ENCODE assay signal across 8 cellular contexts in the genomic region with DNA sequence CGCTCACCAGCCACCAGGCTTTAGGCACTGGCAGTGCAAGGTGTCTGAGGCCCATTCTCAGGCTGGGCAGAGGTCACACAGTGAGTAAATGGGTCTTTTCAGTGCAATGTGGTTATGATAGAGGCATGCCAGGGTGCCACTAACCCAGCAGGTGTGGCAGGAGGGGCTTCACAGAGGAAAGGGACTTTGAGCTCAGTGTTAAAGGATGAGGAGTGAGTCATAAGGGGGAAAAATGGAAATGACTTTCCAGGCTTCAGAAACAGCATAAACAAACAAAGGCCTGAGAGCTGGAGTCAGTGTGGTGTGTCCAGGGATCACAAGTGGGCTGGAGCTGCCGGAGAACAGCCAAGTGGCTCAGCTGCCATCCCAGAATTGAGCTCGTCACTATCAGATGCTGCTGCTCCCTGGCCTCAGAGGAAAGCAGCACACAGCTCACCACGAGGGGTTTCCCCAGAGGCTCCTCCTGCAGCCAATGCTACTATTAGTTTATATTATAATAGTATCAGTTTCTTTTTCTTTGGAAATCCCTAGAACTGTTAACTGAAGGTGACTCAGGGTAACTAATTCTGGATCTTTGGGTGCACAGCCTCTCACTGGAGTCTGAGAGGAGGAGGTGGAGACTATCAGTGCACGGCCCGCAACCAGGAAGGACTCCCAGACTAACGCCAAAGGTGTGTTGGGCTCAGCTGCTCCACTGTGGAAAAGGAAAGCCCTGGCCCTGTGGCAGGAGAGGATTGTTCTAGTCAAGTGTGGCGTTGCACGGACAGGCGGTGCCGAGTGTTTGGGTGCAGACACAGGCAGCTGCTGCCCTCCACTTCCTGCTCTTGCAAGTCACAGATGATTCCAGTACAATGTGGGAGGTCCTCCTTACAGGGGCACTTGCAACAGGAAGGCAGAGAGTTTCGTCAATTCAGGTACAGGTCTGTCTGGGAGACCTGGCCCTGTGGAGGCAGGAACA. TPM values are rescaled to one million over a fixed set of nuclear protein-coding genes. Genes with fewer than 3 reads are reported as not detected.
A peak's percentile ranks its signal among the peaks of the same experiment; 100 is the strongest.
DNase-seq lines count a peak whose midpoint lies in the region; ATAC-seq and TF ChIP-seq lines count a peak whose summit lies in the region.

No MANE protein-coding gene starts in this region.

- H3K36me3 ChIP-seq in SK-N-MC (ENCODE audit: insufficient read depth, low read length) (peaks cover 12% of the 10 kb centered on the region; the same call in 1 of the 2 replicates), ascending aorta (peaks cover 0 to 9% of the 10 kb centered on the region in 2 donors), kidney epithelial cell (ENCODE audit: control insufficient read depth, insufficient read depth, low read length) (peaks cover 2% of the 10 kb centered on the region)

- intact Hi-C loops in ascending aorta (cut with DNase I) = loop anchor here (2.0 kb wide), 1 partner anchor 38 kb away; no protein-coding TSS in a partner anchor

- TF ChIP-seq CTCF in ascending aorta (IDR thresholded peaks at IDR 0.05) (no peak), kidney epithelial cell (IDR thresholded peaks at IDR 0.05; ENCODE audit: insufficient read depth, low read length, poor library complexity, severe bottlenecking) (no peak)

- H3K4me3 ChIP-seq in SK-N-MC = no peak overlapping the region
- H3K4me3 ChIP-seq in ascending aorta = peak overlapping the region; percentile 3 to 34
- H3K4me3 ChIP-seq in kidney epithelial cell (ENCODE audit: low read depth, low read length) = no peak overlapping the region

- peak; percentile 81 for ATAC-seq in HG03064 (IDR thresholded peaks at IDR 0.05; ENCODE audit: low read depth, unreplicated experiment)

- peaks cover 13 to 19% of the 10 kb centered on the region in 2 donors for H3K4me1 ChIP-seq in ascending aorta

- no peak overlapping the region for H3K9ac ChIP-seq in SK-N-MC (ENCODE audit: insufficient read length)

- H3K27me3 ChIP-seq in ascending aorta (no peaks in the 10 kb centered on the region), kidney epithelial cell (ENCODE audit: control insufficient read depth, insufficient read depth, low read length) (no peaks in the 10 kb centered on the region)

- H3K9me3 ChIP-seq in SK-N-MC (ENCODE audit: low read depth, low read length) (no peaks in the 10 kb centered on the region), ascending aorta (no peaks in the 10 kb centered on the region)

- H3K27ac ChIP-seq in SK-N-MC (peak overlapping the region; percentile 34; the same call in 1 of the 2 replicates), ascending aorta (peak overlapping the region; percentile 75 to 80)

- DNase-seq in NCI-H2227 (lab: John Stamatoyannopoulos, UW; ENCODE audit: unreplicated experiment) (peak; percentile 12), NCI-H2227 treated with DMSO at 0.1 percent for 48 hours (lab: John Stamatoyannopoulos, UW) (no peak), SK-N-MC (ENCODE audit: low read depth, low spot score) (no peak), ascending aorta (ENCODE audit: low spot score in 2 of 2) (peak; percentile 59 to 80), kidney epithelial cell (ENCODE audit: low read depth) (peak; percentile 70), foreskin melanocyte (no peak)
- peak; percentile 78 for DNase-seq in stimulated activated CD4-positive, alpha-beta T cell treated with anti-CD3 and anti-CD28 coated beads, Interleukin-1b, Interleukin-23, amount 100 ng/mL, for 48 hours

RNA-seq across cellular contexts. Expression of a gene that starts 39.5 kb away (rescaled TPM):
- 7.9 TPM for total RNA-seq in ascending aorta
- 11.7 and 11.9 TPM in 2 replicates for total RNA-seq in kidney epithelial cell

Comparison
In these comparisons a context has a peak if more than half of its experiments do, and no peak if none do; other contexts are left out.
1. DNase-seq: peak in NCI-H2227 (single experiment), ascending aorta (2 of 2), kidney epithelial cell (single experiment) and stimulated activated CD4-positive, alpha-beta T cell treated with anti-CD3 and anti-CD28 coated beads, Interleukin-1b, Interleukin-23, amount 100 ng/mL, for 48 hours (single experiment); none in NCI-H2227 treated with DMSO at 0.1 percent for 48 hours (single experiment), SK-N-MC (single experiment) and foreskin melanocyte (single experiment).
2. H3K4me3 ChIP-seq: peak in ascending aorta (2 of 2); none in SK-N-MC (single experiment) and kidney epithelial cell (single experiment).